Comparison of ENCODE assay signal across 1 cellular context in the genomic region with DNA sequence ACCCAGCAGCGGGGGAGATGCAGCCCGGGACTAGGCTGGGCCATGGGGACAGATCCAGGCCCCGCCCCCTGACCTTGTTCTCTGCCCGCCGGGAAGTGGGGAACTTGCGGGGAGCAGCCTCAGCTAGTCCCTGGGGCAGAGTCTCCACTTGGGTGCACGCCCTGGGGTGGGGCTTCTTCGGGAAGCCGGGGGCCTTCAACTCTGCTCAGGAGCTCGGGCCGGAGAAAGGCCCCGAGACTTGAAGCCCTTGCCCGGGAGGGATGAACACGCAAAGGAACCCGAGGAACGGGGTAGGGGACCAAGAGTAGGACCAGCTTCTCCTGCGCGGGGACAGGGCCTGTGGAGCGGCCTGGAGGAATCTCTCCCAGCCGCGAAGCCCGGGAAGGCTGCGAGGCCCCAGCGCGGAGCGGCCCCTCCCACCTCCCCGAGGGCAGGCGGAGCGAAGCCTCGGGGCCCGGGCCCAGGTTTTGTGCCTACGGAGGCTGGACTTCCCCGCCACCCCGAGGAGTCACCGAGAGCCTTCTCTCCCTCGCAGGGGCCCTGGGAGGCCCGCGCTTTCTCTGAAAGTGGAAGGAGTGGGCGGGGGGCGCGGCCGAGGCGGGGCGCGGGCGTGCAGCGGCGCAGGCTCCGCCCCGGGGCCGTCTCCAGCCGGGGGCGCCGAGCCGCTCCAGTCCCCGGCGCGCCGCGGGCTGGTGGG.
TF ChIP-seq lines count a peak whose summit lies in the region.

A gene (plus strand): TSS at position 670 of the 697 bp plus-strand sequence. CDS start 54 bp downstream, outside the sequence.

TF ChIP-seq in K562, 482 proteins besides CTCF, POLR2A, EP300 and RAD21 (continued from another document and continues in another):
- TF ChIP-seq, protein P1, sequence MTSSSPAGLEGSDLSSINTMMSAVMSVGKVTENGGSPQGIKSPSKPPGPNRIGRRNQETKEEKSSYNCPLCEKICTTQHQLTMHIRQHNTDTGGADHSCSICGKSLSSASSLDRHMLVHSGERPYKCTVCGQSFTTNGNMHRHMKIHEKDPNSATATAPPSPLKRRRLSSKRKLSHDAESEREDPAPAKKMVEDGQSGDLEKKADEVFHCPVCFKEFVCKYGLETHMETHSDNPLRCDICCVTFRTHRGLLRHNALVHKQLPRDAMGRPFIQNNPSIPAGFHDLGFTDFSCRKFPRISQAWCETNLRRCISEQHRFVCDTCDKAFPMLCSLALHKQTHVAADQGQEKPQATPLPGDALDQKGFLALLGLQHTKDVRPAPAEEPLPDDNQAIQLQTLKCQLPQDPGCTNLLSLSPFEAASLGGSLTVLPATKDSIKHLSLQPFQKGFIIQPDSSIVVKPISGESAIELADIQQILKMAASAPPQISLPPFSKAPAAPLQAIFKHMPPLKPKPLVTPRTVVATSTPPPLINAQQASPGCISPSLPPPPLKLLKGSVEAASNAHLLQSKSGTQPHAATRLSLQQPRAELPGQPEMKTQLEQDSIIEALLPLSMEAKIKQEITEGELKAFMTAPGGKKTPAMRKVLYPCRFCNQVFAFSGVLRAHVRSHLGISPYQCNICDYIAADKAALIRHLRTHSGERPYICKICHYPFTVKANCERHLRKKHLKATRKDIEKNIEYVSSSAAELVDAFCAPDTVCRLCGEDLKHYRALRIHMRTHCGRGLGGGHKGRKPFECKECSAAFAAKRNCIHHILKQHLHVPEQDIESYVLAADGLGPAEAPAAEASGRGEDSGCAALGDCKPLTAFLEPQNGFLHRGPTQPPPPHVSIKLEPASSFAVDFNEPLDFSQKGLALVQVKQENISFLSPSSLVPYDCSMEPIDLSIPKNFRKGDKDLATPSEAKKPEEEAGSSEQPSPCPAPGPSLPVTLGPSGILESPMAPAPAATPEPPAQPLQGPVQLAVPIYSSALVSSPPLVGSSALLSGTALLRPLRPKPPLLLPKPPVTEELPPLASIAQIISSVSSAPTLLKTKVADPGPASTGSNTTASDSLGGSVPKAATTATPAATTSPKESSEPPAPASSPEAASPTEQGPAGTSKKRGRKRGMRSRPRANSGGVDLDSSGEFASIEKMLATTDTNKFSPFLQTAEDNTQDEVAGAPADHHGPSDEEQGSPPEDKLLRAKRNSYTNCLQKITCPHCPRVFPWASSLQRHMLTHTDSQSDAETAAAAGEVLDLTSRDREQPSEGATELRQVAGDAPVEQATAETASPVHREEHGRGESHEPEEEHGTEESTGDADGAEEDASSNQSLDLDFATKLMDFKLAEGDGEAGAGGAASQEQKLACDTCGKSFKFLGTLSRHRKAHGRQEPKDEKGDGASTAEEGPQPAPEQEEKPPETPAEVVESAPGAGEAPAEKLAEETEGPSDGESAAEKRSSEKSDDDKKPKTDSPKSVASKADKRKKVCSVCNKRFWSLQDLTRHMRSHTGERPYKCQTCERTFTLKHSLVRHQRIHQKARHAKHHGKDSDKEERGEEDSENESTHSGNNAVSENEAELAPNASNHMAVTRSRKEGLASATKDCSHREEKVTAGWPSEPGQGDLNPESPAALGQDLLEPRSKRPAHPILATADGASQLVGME (CRISPR knock-in tag; IDR thresholded peaks at IDR 0.05) = peak; percentile 57; the same call in 1 of the 2 replicates
- TF ChIP-seq RB1 (IDR thresholded peaks at IDR 0.05; ENCODE audit: low read depth) (peak; percentile 83; the same call in 1 of the 2 replicates), KDM2B (CRISPR knock-in tag; IDR thresholded peaks at IDR 0.05) (0 out of 2 replicates have a peak, but pooled peaks have one; percentile 39), ATF7 (IDR thresholded peaks at IDR 0.05) (0 out of 2 replicates have a peak, but pooled peaks have one; percentile 8), POLR2G (IDR thresholded peaks at IDR 0.05; ENCODE audit: low read depth, low read length) (peak; percentile 92), ZNF780A (CRISPR knock-in tag; IDR thresholded peaks at IDR 0.05) (no peak), CBFA2T3 (IDR thresholded peaks at IDR 0.05) (no peak), TCFL5 (CRISPR knock-in tag; conservative IDR thresholded peaks at IDR 0.05) (no peak), RBM39 (optimal IDR thresholded peaks at IDR 0.05; ENCODE audit: low read depth, low read length) (no peak), PHB (CRISPR knock-in tag; IDR thresholded peaks at IDR 0.05) (0 out of 2 replicates have a peak, but pooled peaks have one; percentile 21), PTTG1 (tag; IDR thresholded peaks at IDR 0.05; ENCODE audit: low read depth) (no peak), FOXM1 (IDR thresholded peaks at IDR 0.05; ENCODE audit: low read depth) (no peak), FOXM1 (CRISPR knock-in tag; IDR thresholded peaks at IDR 0.05; ENCODE audit: low read depth) (peak; percentile 52; the same call in 1 of the 2 replicates), STAT5A (IDR thresholded peaks at IDR 0.05; ENCODE audit: borderline replicate concordance, low read length) (no peak), TCF7 (IDR thresholded peaks at IDR 0.05; ENCODE audit: borderline replicate concordance) (no peak), PCBP2 (IDR thresholded peaks at IDR 0.05; ENCODE audit: low read depth, low read length, poor library complexity, severe bottlenecking) (no peak), JUN (IDR thresholded peaks at IDR 0.05; ENCODE audit: borderline replicate concordance, low read depth, low read length) (no peak), JUN (CRISPR knock-in tag; IDR thresholded peaks at IDR 0.05; ENCODE audit: borderline replicate concordance) (no peak), NFIC (IDR thresholded peaks at IDR 0.05) (no peak), GTF2F1 (IDR thresholded peaks at IDR 0.05; ENCODE audit: low read depth, low read length) (no peak), CHD4 (IDR thresholded peaks at IDR 0.05; ENCODE audit: insufficient read depth, insufficient replicate concordance, low read depth, low read length, poor library complexity, severe bottlenecking) (no peak), COPS2 (conservative IDR thresholded peaks at IDR 0.05) (no peak), KLF6 (CRISPR knock-in tag; IDR thresholded peaks at IDR 0.05; ENCODE audit: borderline replicate concordance) (no peak), MTA3 (IDR thresholded peaks at IDR 0.05; ENCODE audit: borderline replicate concordance) (peak; percentile 27; the same call in 1 of the 2 replicates), ZBTB7A (IDR thresholded peaks at IDR 0.05; ENCODE audit: borderline replicate concordance, control insufficient read depth, low read depth, low read length) (peak; percentile 87; the same call in 1 of the 2 replicates), CEBPB (tag; IDR thresholded peaks at IDR 0.05) (no peak), MCM5 (IDR thresholded peaks at IDR 0.05; ENCODE audit: low read depth) (no peak), SOX6 (IDR thresholded peaks at IDR 0.05) (no peak), ZBED1 (IDR thresholded peaks at IDR 0.05) (0 out of 2 replicates have a peak, but pooled peaks have one; percentile 11), NEUROD1 (IDR thresholded peaks at IDR 0.05; ENCODE audit: borderline replicate concordance, low read depth, low read length, partially characterized antibody) (peak; percentile 11), SUPT5H (IDR thresholded peaks at IDR 0.05) (peak; percentile 76)
- TF ChIP-seq, protein P2, sequence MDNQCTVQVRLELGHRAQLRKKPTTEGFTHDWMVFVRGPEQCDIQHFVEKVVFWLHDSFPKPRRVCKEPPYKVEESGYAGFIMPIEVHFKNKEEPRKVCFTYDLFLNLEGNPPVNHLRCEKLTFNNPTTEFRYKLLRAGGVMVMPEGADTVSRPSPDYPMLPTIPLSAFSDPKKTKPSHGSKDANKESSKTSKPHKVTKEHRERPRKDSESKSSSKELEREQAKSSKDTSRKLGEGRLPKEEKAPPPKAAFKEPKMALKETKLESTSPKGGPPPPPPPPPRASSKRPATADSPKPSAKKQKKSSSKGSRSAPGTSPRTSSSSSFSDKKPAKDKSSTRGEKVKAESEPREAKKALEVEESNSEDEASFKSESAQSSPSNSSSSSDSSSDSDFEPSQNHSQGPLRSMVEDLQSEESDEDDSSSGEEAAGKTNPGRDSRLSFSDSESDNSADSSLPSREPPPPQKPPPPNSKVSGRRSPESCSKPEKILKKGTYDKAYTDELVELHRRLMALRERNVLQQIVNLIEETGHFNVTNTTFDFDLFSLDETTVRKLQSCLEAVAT (IDR thresholded peaks at IDR 0.05) = 0 out of 4 replicates have a peak, but pooled peaks of 1 of the 2 experiments have one; percentile 47
- TF ChIP-seq, protein P3, sequence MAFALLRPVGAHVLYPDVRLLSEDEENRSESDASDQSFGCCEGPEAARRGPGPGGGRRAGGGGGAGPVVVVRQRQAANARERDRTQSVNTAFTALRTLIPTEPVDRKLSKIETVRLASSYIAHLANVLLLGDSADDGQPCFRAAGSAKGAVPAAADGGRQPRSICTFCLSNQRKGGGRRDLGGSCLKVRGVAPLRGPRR (CRISPR knock-in tag; IDR thresholded peaks at IDR 0.05) = no peak
- TF ChIP-seq, protein P4, sequence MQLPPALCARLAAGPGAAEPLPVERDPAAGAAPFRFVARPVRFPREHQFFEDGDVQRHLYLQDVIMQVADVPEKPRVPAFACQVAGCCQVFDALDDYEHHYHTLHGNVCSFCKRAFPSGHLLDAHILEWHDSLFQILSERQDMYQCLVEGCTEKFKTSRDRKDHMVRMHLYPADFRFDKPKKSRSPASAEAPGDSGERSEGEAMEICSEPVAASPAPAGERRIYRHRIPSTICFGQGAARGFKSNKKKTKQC (CRISPR knock-in tag; IDR thresholded peaks at IDR 0.05) = no peak
- TF ChIP-seq, protein P5, sequence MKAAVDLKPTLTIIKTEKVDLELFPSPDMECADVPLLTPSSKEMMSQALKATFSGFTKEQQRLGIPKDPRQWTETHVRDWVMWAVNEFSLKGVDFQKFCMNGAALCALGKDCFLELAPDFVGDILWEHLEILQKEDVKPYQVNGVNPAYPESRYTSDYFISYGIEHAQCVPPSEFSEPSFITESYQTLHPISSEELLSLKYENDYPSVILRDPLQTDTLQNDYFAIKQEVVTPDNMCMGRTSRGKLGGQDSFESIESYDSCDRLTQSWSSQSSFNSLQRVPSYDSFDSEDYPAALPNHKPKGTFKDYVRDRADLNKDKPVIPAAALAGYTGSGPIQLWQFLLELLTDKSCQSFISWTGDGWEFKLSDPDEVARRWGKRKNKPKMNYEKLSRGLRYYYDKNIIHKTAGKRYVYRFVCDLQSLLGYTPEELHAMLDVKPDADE (conservative IDR thresholded peaks at IDR 0.05; ENCODE audit: control insufficient read depth, low read depth, low read length) = peak; percentile 55; the same call in 1 of the 2 replicates
- TF ChIP-seq, protein P6, sequence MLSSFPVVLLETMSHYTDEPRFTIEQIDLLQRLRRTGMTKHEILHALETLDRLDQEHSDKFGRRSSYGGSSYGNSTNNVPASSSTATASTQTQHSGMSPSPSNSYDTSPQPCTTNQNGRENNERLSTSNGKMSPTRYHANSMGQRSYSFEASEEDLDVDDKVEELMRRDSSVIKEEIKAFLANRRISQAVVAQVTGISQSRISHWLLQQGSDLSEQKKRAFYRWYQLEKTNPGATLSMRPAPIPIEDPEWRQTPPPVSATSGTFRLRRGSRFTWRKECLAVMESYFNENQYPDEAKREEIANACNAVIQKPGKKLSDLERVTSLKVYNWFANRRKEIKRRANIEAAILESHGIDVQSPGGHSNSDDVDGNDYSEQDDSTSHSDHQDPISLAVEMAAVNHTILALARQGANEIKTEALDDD (IDR thresholded peaks at IDR 0.05) = 0 out of 2 replicates have a peak, but pooled peaks have one; percentile 28
- TF ChIP-seq, protein P7, sequence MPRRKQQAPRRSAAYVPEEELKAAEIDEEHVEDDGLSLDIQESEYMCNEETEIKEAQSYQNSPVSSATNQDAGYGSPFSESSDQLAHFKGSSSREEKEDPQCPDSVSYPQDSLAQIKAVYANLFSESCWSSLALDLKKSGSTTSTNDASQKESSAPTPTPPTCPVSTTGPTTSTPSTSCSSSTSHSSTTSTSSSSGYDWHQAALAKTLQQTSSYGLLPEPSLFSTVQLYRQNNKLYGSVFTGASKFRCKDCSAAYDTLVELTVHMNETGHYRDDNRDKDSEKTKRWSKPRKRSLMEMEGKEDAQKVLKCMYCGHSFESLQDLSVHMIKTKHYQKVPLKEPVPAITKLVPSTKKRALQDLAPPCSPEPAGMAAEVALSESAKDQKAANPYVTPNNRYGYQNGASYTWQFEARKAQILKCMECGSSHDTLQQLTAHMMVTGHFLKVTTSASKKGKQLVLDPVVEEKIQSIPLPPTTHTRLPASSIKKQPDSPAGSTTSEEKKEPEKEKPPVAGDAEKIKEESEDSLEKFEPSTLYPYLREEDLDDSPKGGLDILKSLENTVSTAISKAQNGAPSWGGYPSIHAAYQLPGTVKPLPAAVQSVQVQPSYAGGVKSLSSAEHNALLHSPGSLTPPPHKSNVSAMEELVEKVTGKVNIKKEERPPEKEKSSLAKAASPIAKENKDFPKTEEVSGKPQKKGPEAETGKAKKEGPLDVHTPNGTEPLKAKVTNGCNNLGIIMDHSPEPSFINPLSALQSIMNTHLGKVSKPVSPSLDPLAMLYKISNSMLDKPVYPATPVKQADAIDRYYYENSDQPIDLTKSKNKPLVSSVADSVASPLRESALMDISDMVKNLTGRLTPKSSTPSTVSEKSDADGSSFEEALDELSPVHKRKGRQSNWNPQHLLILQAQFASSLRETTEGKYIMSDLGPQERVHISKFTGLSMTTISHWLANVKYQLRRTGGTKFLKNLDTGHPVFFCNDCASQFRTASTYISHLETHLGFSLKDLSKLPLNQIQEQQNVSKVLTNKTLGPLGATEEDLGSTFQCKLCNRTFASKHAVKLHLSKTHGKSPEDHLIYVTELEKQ (CRISPR knock-in tag; IDR thresholded peaks at IDR 0.05) = no peak
- TF ChIP-seq, protein P8, sequence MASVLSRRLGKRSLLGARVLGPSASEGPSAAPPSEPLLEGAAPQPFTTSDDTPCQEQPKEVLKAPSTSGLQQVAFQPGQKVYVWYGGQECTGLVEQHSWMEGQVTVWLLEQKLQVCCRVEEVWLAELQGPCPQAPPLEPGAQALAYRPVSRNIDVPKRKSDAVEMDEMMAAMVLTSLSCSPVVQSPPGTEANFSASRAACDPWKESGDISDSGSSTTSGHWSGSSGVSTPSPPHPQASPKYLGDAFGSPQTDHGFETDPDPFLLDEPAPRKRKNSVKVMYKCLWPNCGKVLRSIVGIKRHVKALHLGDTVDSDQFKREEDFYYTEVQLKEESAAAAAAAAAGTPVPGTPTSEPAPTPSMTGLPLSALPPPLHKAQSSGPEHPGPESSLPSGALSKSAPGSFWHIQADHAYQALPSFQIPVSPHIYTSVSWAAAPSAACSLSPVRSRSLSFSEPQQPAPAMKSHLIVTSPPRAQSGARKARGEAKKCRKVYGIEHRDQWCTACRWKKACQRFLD (CRISPR knock-in tag; IDR thresholded peaks at IDR 0.05) = peak; percentile 79; the same call in 1 of the 2 replicates
- TF ChIP-seq, protein P9, sequence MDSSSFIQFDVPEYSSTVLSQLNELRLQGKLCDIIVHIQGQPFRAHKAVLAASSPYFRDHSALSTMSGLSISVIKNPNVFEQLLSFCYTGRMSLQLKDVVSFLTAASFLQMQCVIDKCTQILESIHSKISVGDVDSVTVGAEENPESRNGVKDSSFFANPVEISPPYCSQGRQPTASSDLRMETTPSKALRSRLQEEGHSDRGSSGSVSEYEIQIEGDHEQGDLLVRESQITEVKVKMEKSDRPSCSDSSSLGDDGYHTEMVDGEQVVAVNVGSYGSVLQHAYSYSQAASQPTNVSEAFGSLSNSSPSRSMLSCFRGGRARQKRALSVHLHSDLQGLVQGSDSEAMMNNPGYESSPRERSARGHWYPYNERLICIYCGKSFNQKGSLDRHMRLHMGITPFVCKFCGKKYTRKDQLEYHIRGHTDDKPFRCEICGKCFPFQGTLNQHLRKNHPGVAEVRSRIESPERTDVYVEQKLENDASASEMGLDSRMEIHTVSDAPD (CRISPR knock-in tag; IDR thresholded peaks at IDR 0.05) = no peak
